In the genomic region with DNA sequence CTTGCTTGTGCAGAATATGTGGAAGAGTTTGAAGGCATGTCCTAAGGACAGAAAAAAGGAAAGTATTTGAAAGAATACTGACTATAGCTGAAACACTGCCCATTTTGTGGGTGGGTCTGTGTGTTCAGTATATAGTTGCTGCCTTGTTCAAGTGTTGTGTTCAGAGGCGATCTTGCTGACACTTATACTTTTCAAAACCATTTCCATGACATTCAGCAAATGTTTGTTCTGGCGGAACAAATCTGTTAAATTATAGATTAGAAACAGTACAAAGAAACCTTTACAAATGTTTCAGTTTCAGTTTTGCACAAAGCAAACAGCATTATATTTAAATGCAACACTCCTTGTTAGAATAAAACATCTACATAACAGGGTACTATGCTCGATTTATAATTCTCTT, we compare ENCODE assay signal across 16 cellular contexts.
DNase-seq lines count a peak whose midpoint lies in the region; ATAC-seq and TF ChIP-seq lines count a peak whose summit lies in the region.
"Had no signal": no experiment of that assay in that cellular context is flagged by ENCODE, and none has a peak within 500 bp of the region (broad histone marks: within the 10 kb centered on the region; RNA-seq: fewer than 3 reads in every experiment).

No MANE protein-coding gene starts in this region.

- DNase-seq in NCI-H69 (lab: John Stamatoyannopoulos, UW) = peak; percentile 63
- no peak for DNase-seq in SK-N-MC (ENCODE audit: low read depth, low spot score)
- DNase-seq in foreskin melanocyte = peak; percentile 78
- DNase-seq in glomerular visceral epithelial cell (ENCODE audit: extremely low spot score) = no peak
- DNase-seq in globus pallidus (ENCODE audit: low spot score) = no peak
- no peak for DNase-seq in Peyer's patch
- DNase-seq: 8988T; CD4-positive, alpha-beta T cell; DMS153; DMS79 treated with DMSO at 0.1 percent for 48 hours; EL; GM23248 had no signal

- no peaks in the 10 kb centered on the region for H3K36me3 ChIP-seq in SK-N-MC (ENCODE audit: insufficient read depth, low read length)
- H3K36me3 ChIP-seq in Peyer's patch = no peaks in the 10 kb centered on the region
- H3K36me3 ChIP-seq: BLaER1 treated with 17β-estradiol and CSF1 and Interleukin-3, amounts not matched to agents 10 nM and 100 nM had no signal

- TF ChIP-seq CTCF in 22Rv1 (IDR thresholded peaks at IDR 0.05) = no peak
- TF ChIP-seq CTCF in Peyer's patch (IDR thresholded peaks at IDR 0.05) = no peak

- H3K27ac ChIP-seq in 22Rv1 (peak overlapping the region; percentile 72), SK-N-MC (no peak overlapping the region), Peyer's patch (no peak overlapping the region)
- H3K27ac ChIP-seq: BLaER1 treated with 17β-estradiol and CSF1 and Interleukin-3, amounts not matched to agents 10 nM and 100 nM; GM23248 had no signal

- H3K9me3 ChIP-seq in SK-N-MC (ENCODE audit: low read depth, low read length) (no peaks in the 10 kb centered on the region), Peyer's patch (no peaks in the 10 kb centered on the region)

- H3K4me1 ChIP-seq in Peyer's patch = no peaks in the 10 kb centered on the region

- no peak for ATAC-seq in GM21786 (IDR thresholded peaks at IDR 0.05; ENCODE audit: unreplicated experiment)
- ATAC-seq: HCT116 had no signal

- no peak for TF ChIP-seq POLR2A in Peyer's patch (IDR thresholded peaks at IDR 0.05)

- 0 out of 2 replicates have a peak overlapping the region, but pooled peaks have one; percentile 9 for H3K4me3 ChIP-seq in SK-N-MC
- no peak overlapping the region for H3K4me3 ChIP-seq in Peyer's patch
- H3K4me3 ChIP-seq: BLaER1 treated with 17β-estradiol and CSF1 and Interleukin-3, amounts not matched to agents 10 nM and 100 nM; GM23248 had no signal

- H3K27me3 ChIP-seq in Peyer's patch = no peaks in the 10 kb centered on the region
- H3K27me3 ChIP-seq: BLaER1 treated with 17β-estradiol and CSF1 and Interleukin-3, amounts not matched to agents 10 nM and 100 nM had no signal

- no peak overlapping the region for H3K9ac ChIP-seq in SK-N-MC (ENCODE audit: insufficient read length)
- H3K9ac ChIP-seq: BLaER1 treated with 17β-estradiol and CSF1 and Interleukin-3, amounts not matched to agents 10 nM and 100 nM; GM23248 had no signal

Comparison
In these comparisons a context has a peak if more than half of its experiments do, and no peak if none do; other contexts are left out.
1. DNase-seq: peak in NCI-H69 (single experiment) and foreskin melanocyte (single experiment); none in SK-N-MC (single experiment), glomerular visceral epithelial cell (single experiment), globus pallidus (single experiment) and Peyer's patch (0 of 3).